14 cellular contexts compared by ENCODE assay signal in genomic region chr3:74129056-74129455, GRCh38.
DNase-seq lines count a peak whose midpoint lies in the region; ATAC-seq lines count a peak whose summit lies in the region.
"Had no signal": no experiment of that assay in that cellular context is flagged by ENCODE, and none has a peak within 500 bp of the region (broad histone marks: within the 10 kb centered on the region; RNA-seq: fewer than 3 reads in every experiment).

No MANE protein-coding gene starts in this region.

- peak; percentile 69 for DNase-seq in D341Med (ENCODE audit: low spot score)
- DNase-seq in G401 (ENCODE audit: low spot score) = peak; percentile 94
- DNase-seq in NCI-H69 (lab: John Stamatoyannopoulos, UW) = peak; percentile 15
- DNase-seq in cerebellum (ENCODE audit: low spot score) = peak; percentile 57
- no peak for DNase-seq in GM03348 (ENCODE audit: low spot score)
- no peak for DNase-seq in 8988T
- DNase-seq: Caco-2; CD4-positive, CD25-positive, alpha-beta regulatory T cell; CD8-positive, alpha-beta T cell; DMS153; DND-41; GDM1 had no signal

- ATAC-seq in HG03520 (IDR thresholded peaks at IDR 0.05; ENCODE audit: unreplicated experiment) = no peak
- ATAC-seq: CD8-positive, alpha-beta T cell; GM23338 had no signal

- in situ Hi-C loops in G401 (cut with HindIII; ENCODE audit: low sequenced_read_pairs) = no loop called here

Comparison
In these comparisons a context has a peak if more than half of its experiments do, and no peak if none do; other contexts are left out.
1. DNase-seq: peak in D341Med (single experiment), G401 (single experiment), NCI-H69 (single experiment) and cerebellum (single experiment); none in GM03348 (single experiment) and 8988T (single experiment).